Comparison of ENCODE assay signal across 8 cellular contexts in genomic region chr10:22437620-22438588, GRCh38.
DNase-seq lines count a peak whose midpoint lies in the region; ATAC-seq and TF ChIP-seq lines count a peak whose summit lies in the region.

No MANE protein-coding gene starts in this region.

- H3K4me1 ChIP-seq in SJSA1 (replicated peaks) (peaks cover 48% of the 10 kb centered on the region), mucosa of stomach (ENCODE audit: control insufficient read depth, insufficient read depth, low read length) (peaks cover 5% of the 10 kb centered on the region), tibial artery (peaks cover 0 to 21% (median 13%) of the 10 kb centered on the region in 4 donors)
- peaks cover 4% of the 10 kb centered on the region for H3K4me1 ChIP-seq in effector memory CD4-positive, alpha-beta T cell (ENCODE audit: control insufficient read depth, insufficient read depth, low read length, poor library complexity, severe bottlenecking)

- H3K4me3 ChIP-seq in SJSA1 (peak overlapping the region; percentile 69), mucosa of stomach (ENCODE audit: low read length) (peak overlapping the region; percentile 76), tibial artery (peak overlapping the region; percentile 79 to 91)
- peak overlapping the region; percentile 94 for H3K4me3 ChIP-seq in effector memory CD4-positive, alpha-beta T cell (ENCODE audit: insufficient read depth, low read depth, low read length, poor library complexity, severe bottlenecking)

- no peak for TF ChIP-seq CTCF in tibial artery (IDR thresholded peaks at IDR 0.05)

- H3K27ac ChIP-seq in SJSA1 = peak overlapping the region; percentile 94
- peak overlapping the region; percentile 88 for H3K27ac ChIP-seq in effector memory CD4-positive, alpha-beta T cell (ENCODE audit: insufficient read depth, low read length, poor library complexity, severe bottlenecking)
- H3K27ac ChIP-seq in tibial artery = peak overlapping the region; percentile 95 to 96

- peak; percentile 26 for ATAC-seq in HG02884 (IDR thresholded peaks at IDR 0.05; ENCODE audit: unreplicated experiment)

- no peaks in the 10 kb centered on the region for H3K27me3 ChIP-seq in SJSA1 (replicated peaks)
- H3K27me3 ChIP-seq in effector memory CD4-positive, alpha-beta T cell (replicated peaks; ENCODE audit: control insufficient read depth, insufficient read depth, low read length, poor library complexity, severe bottlenecking) = no peaks in the 10 kb centered on the region
- no peaks in the 10 kb centered on the region for H3K27me3 ChIP-seq in mucosa of stomach (ENCODE audit: control insufficient read depth, insufficient read depth, low read length)
- no peaks in the 10 kb centered on the region for H3K27me3 ChIP-seq in tibial artery

- peak overlapping the region; percentile 95 for H3K9ac ChIP-seq in mucosa of stomach (ENCODE audit: low read length)

- intact Hi-C loops in tibial artery (cut with DNase I; ENCODE audit: low total_unique reads) = loop anchor here (10.0 kb wide), 4 partner anchors 93 to 923 kb away; partner anchors contain the start of genes DNAJC1 and SPAG6

- peak; percentile 22 for DNase-seq in stimulated activated CD8-positive, alpha-beta memory T cell treated with anti-CD3 and anti-CD28 coated beads, Interleukin-12 subunit alpha, Interleukin-12 subunit beta, amount 100 ng/mL, for 1 hour (ENCODE audit: low read depth)
- no peak for DNase-seq in stimulated activated CD8-positive, alpha-beta memory T cell treated with anti-CD3 and anti-CD28 coated beads, Interleukin-4, amount 100 ng/mL, for 48 hours
- no peak for DNase-seq in SJSA1 (ENCODE audit: low read depth in 1 of 2, low spot score in 2 of 2)
- DNase-seq in effector memory CD4-positive, alpha-beta T cell = no peak
- DNase-seq in tibial artery = peak; percentile 39 to 68
- DNase-seq in retina = no peak

- H3K36me3 ChIP-seq in SJSA1 (no peaks in the 10 kb centered on the region), mucosa of stomach (ENCODE audit: control insufficient read depth, insufficient read depth, low read length) (no peaks in the 10 kb centered on the region), tibial artery (no peaks in the 10 kb centered on the region)
- no peaks in the 10 kb centered on the region for H3K36me3 ChIP-seq in effector memory CD4-positive, alpha-beta T cell (ENCODE audit: control insufficient read depth, insufficient read depth, low read length)

- no peaks in the 10 kb centered on the region for H3K9me3 ChIP-seq in SJSA1 (replicated peaks)
- H3K9me3 ChIP-seq in effector memory CD4-positive, alpha-beta T cell (ENCODE audit: control insufficient read depth, low read length) = no peaks in the 10 kb centered on the region
- H3K9me3 ChIP-seq in mucosa of stomach (ENCODE audit: control insufficient read depth, low read length) = no peaks in the 10 kb centered on the region
- H3K9me3 ChIP-seq in tibial artery = no peaks in the 10 kb centered on the region

Comparison
In these comparisons a context has a peak if more than half of its experiments do, and no peak if none do; other contexts are left out.
1. DNase-seq: peak in stimulated activated CD8-positive, alpha-beta memory T cell treated with anti-CD3 and anti-CD28 coated beads, Interleukin-12 subunit alpha, Interleukin-12 subunit beta, amount 100 ng/mL, for 1 hour (single experiment) and tibial artery (2 of 2); none in stimulated activated CD8-positive, alpha-beta memory T cell treated with anti-CD3 and anti-CD28 coated beads, Interleukin-4, amount 100 ng/mL, for 48 hours (single experiment), SJSA1 (0 of 2), effector memory CD4-positive, alpha-beta T cell (0 of 3) and retina (single experiment).
2. Peak in every context shown above with its lines, with median percentiles within 50 percentile points of each other: H3K27ac ChIP-seq and H3K4me3 ChIP-seq.